Comparison of ENCODE assay signal across 19 cellular contexts in genomic region chr18:58814317-58814716, GRCh38.
"Had no signal": no experiment of that assay in that cellular context is flagged by ENCODE, and none has a peak within 500 bp of the region (broad histone marks: within the 10 kb centered on the region; RNA-seq: fewer than 3 reads in every experiment).

No MANE protein-coding gene starts in this region.

- H3K4me1 ChIP-seq: esophagus squamous epithelium, gastrocnemius medialis had no signal

- H3K27ac Mint-ChIP-seq: activated CD8-positive, alpha-beta T cell treated with anti-CD3 and anti-CD28 coated beads, Interleukin-2, amount 10 ng/mL, durations not matched to agents 7 days and 5 days; activated naive CD8-positive, alpha-beta T cell treated with anti-CD3 and anti-CD28 coated beads, Interleukin-2, amount 50 U/mL, for 24 hours; activated T-helper 1 cell treated with anti-CD3 and anti-CD28 coated beads, Interleukin-12 subunit alpha, Interleukin-12 subunit beta, Interleukin-2, Interleukin-4 antibody, amounts not matched to agents 30 ng/mL and 10 ng/mL and 1 ng/mL, durations not matched to agents 14 hours and 24 hours and 36 hours; memory B cell; type B pancreatic cell had no signal

- H3K4me3 ChIP-seq: esophagus squamous epithelium, gastrocnemius medialis had no signal

- H3K36me3 ChIP-seq: esophagus squamous epithelium, gastrocnemius medialis had no signal

- H3K27ac ChIP-seq: gastrocnemius medialis had no signal

- H3K9me3 ChIP-seq: esophagus squamous epithelium, gastrocnemius medialis had no signal

- DNase-seq: activated CD4-positive, alpha-beta T cell treated with anti-CD3 and anti-CD28 coated beads for 1 hour; activated CD4-positive, alpha-beta T cell treated with anti-CD3 and anti-CD28 coated beads, Interleukin-2, amount 50 U/mL, for 1 hour; activated CD8-positive, alpha-beta T cell treated with anti-CD3 and anti-CD28 coated beads, Interleukin-2, amount 10 ng/mL, durations not matched to agents 7 days and 5 days; activated gamma-delta T cell; activated naive CD4-positive, alpha-beta T cell treated with anti-CD3 and anti-CD28 coated beads, Interleukin-2, amount 50 U/mL, for 16 hours; activated naive CD8-positive, alpha-beta T cell treated with anti-CD3 and anti-CD28 coated beads, Interleukin-2, amount 50 U/mL, for 24 hours; esophagus squamous epithelium; gastrocnemius medialis; left cardiac atrium; occipital lobe; retina; stimulated activated CD4-positive, alpha-beta T cell treated with anti-CD3 and anti-CD28 coated beads, Interleukin-2, amount 100 ng/mL, for 48 hours; stimulated activated CD8-positive, alpha-beta memory T cell treated with anti-CD3 and anti-CD28 coated beads, Interleukin-4, amount 100 ng/mL, for 48 hours; stimulated activated naive CD4-positive, alpha-beta T cell treated with Interleukin-2 at 50 U/mL for 16 hours; T-helper 1 cell had no signal

- H3K4me3 Mint-ChIP-seq: activated CD8-positive, alpha-beta T cell treated with anti-CD3 and anti-CD28 coated beads, Interleukin-2, amount 10 ng/mL, durations not matched to agents 7 days and 5 days; activated naive CD8-positive, alpha-beta T cell treated with anti-CD3 and anti-CD28 coated beads, Interleukin-2, amount 50 U/mL, for 24 hours; activated T-helper 1 cell treated with anti-CD3 and anti-CD28 coated beads, Interleukin-12 subunit alpha, Interleukin-12 subunit beta, Interleukin-2, Interleukin-4 antibody, amounts not matched to agents 30 ng/mL and 10 ng/mL and 1 ng/mL, durations not matched to agents 14 hours and 24 hours and 36 hours; brain; memory B cell; type B pancreatic cell had no signal

- H3K9me3 Mint-ChIP-seq: brain, type B pancreatic cell had no signal

- H3K27me3 ChIP-seq: esophagus squamous epithelium, gastrocnemius medialis had no signal

- ATAC-seq: activated CD8-positive, alpha-beta T cell treated with anti-CD3 and anti-CD28 coated beads, Interleukin-2, amount 10 ng/mL, durations not matched to agents 7 days and 5 days; activated naive CD8-positive, alpha-beta T cell treated with anti-CD3 and anti-CD28 coated beads, Interleukin-2, amount 50 U/mL, for 24 hours; gastrocnemius medialis; left cardiac atrium had no signal

- H3K4me1 Mint-ChIP-seq: memory B cell had no signal

- H3K27me3 Mint-ChIP-seq: brain, type B pancreatic cell had no signal

- H3K36me3 Mint-ChIP-seq: brain, type B pancreatic cell had no signal
